21 cellular contexts compared by ENCODE assay signal in genomic region chr1:99327357-99327756, GRCh38.
DNase-seq lines count a peak whose midpoint lies in the region; FAIRE-seq and TF ChIP-seq lines count a peak whose summit lies in the region.
"Had no signal": no experiment of that assay in that cellular context is flagged by ENCODE, and none has a peak within 500 bp of the region (broad histone marks: within the 10 kb centered on the region; RNA-seq: fewer than 3 reads in every experiment).

No MANE protein-coding gene starts in this region.

- H4K91ac ChIP-seq in H1 (replicated peaks; ENCODE audit: insufficient read length, low read length): no peak overlapping the region

- TF ChIP-seq EP300 in H1 (IDR thresholded peaks at IDR 0.05; ENCODE audit: borderline replicate concordance in 1 of 2, low read depth in 2 of 2, low read length in 2 of 2) (peak in 1 of 2 experiments; percentile 71; a peak in 1 of 3 replicates), neural cell (conservative IDR thresholded peaks at IDR 0.05; ENCODE audit: poor library complexity, severe bottlenecking) (peak; percentile 38)

- H4K20me1 ChIP-seq in H1 (replicated peaks in 1 of 2; ENCODE audit: control insufficient read depth in 1 of 2, insufficient read depth in 2 of 2, low read length in 2 of 2): no peaks in the 10 kb centered on the region
- no peaks in the 10 kb centered on the region for H4K20me1 ChIP-seq in neural cell (ENCODE audit: insufficient read depth)

- no peak overlapping the region for H2BK20ac ChIP-seq in H1 (ENCODE audit: low read length)

- H3F3A ChIP-seq in neural cell (ENCODE audit: insufficient read depth, low read length, poor library complexity, severe bottlenecking): no peaks in the 10 kb centered on the region

- H3K36me3 ChIP-seq in H1 (ENCODE audit: control insufficient read depth in 2 of 4, insufficient read depth in 4 of 4, low read length in 3 of 4): no peaks in the 10 kb centered on the region; a peak in 1 of 8 replicates
- H3K36me3 ChIP-seq in neural cell (ENCODE audit: insufficient read depth, low read length): no peaks in the 10 kb centered on the region
- H3K36me3 ChIP-seq: tibial artery had no signal

- no peak overlapping the region for H3K18ac ChIP-seq in H1 (ENCODE audit: extremely low read depth, low read length)

- no peak overlapping the region for H2AK5ac ChIP-seq in H1 (ENCODE audit: low read depth, low read length)

- H3K9me2 ChIP-seq in neural cell (ENCODE audit: insufficient read depth, low read length): no peaks in the 10 kb centered on the region

- CTCF ChIA-PET in H1 (lab: Charles Lee; ENCODE audit: partially characterized antibody): interaction anchor here (0.6 to 3.4 kb wide), 20 partner anchors 9 to 1483 kb away, joined by 3 to 18 read pairs (median 4); no protein-coding TSS in a partner anchor

- no peaks in the 10 kb centered on the region for H3K79me2 ChIP-seq in H1 (ENCODE audit: control insufficient read depth in 1 of 2, insufficient read depth in 2 of 2, low read length in 2 of 2)
- no peaks in the 10 kb centered on the region for H3K79me2 ChIP-seq in neural cell (replicated peaks; ENCODE audit: insufficient read depth, low read length)

- no peak for TF ChIP-seq CTCF in H1 (IDR thresholded peaks at IDR 0.05; ENCODE audit: control extremely low read depth in 1 of 3, insufficient read depth in 1 of 3, low read depth in 1 of 3, low read length in 3 of 3)
- TF ChIP-seq CTCF in neural cell (IDR thresholded peaks at IDR 0.05; ENCODE audit: poor library complexity, severe bottlenecking): no peak

- H2AFZ ChIP-seq in H1 (ENCODE audit: low read length) (no peak overlapping the region), neural cell (ENCODE audit: low read depth, low read length) (no peak overlapping the region)

- H4K5ac ChIP-seq in H1 (ENCODE audit: insufficient read length, low read depth, low read length): no peak overlapping the region

- no peaks in the 10 kb centered on the region for H3K9me3 ChIP-seq in H1 (ENCODE audit: insufficient read depth in 2 of 2, low read depth in 1 of 2, low read length in 1 of 2)
- H3K9me3 ChIP-seq in neural cell (ENCODE audit: low read length): no peaks in the 10 kb centered on the region
- H3K9me3 ChIP-seq: body of pancreas, Caco-2, tibial artery had no signal

- 45% methylated on average over 3 of the region's 3 CpGs; no CpG with 5 or more reads in 1 of the 2 experiments for WGBS in H1 (ENCODE audit: extremely low coverage in 1 of 2, insufficient coverage in 1 of 2, insufficient read length in 1 of 2, insufficient replicate concordance in 2 of 2, low coverage in 1 of 2, low lambda C conversion rate in 2 of 2, missing lambda C conversion rate in 1 of 2), 2 experiments

- no peak overlapping the region for H3K14ac ChIP-seq in H1 (ENCODE audit: insufficient read length)

- H3K23me2 ChIP-seq in H1 (ENCODE audit: low read depth, low read length): no peaks in the 10 kb centered on the region; the same call in 1 of the 2 replicates

- H3K4me2 ChIP-seq in H1 (ENCODE audit: insufficient read depth in 1 of 2, low read depth in 2 of 2, low read length in 2 of 2) (peak overlapping the region in 1 of 2 experiments; percentile 39; a peak in 1 of 4 replicates), neural cell (ENCODE audit: low read length) (no peak overlapping the region)

- peak; percentile 26 to 48; a peak in 3 of 4 replicates for TF ChIP-seq RAD21 in H1 (IDR thresholded peaks at IDR 0.05 in 1 of 2, conservative IDR thresholded peaks at IDR 0.05 in 1 of 2; ENCODE audit: low read depth in 2 of 2, low read length in 2 of 2)
- peak; percentile 40 for TF ChIP-seq RAD21 in neural cell (conservative IDR thresholded peaks at IDR 0.05)

- no peak overlapping the region for H2BK12ac ChIP-seq in H1 (ENCODE audit: low read depth, low read length)

- H3K23ac ChIP-seq in H1 (ENCODE audit: insufficient read length): no peak overlapping the region

- peaks cover 0 to 12% (median 5%) of the 10 kb centered on the region in 4 experiments; a peak in 3 of 7 replicates for H3K4me1 ChIP-seq in H1 (replicated peaks in 1 of 4; ENCODE audit: control insufficient read depth in 3 of 4, insufficient read depth in 4 of 4, low read length in 3 of 4)
- H3K4me1 ChIP-seq: body of pancreas, Caco-2, tibial artery had no signal

- TF ChIP-seq POLR2A in H1 (IDR thresholded peaks at IDR 0.05; ENCODE audit: control extremely low read depth in 1 of 2, low read depth in 2 of 2, low read length in 2 of 2): no peak

- no peak overlapping the region for H2BK120ac ChIP-seq in H1 (replicated peaks; ENCODE audit: low read depth, low read length)

- no peak overlapping the region for H3K4ac ChIP-seq in H1 (replicated peaks; ENCODE audit: insufficient read length, low read depth, low read length)

- H3K27me3 ChIP-seq in H1 (replicated peaks in 1 of 4; ENCODE audit: control insufficient read depth in 3 of 4, extremely low read depth in 1 of 4, insufficient read depth in 3 of 4, low read length in 3 of 4) (no peaks in the 10 kb centered on the region), neural cell (ENCODE audit: insufficient read depth, low read depth, low read length) (no peaks in the 10 kb centered on the region)
- H3K27me3 ChIP-seq: body of pancreas, tibial artery had no signal

- H3K27ac ChIP-seq in H1 (ENCODE audit: low read depth, low read length): peak overlapping the region; percentile 29; the same call in 1 of the 2 replicates
- peak overlapping the region; percentile 33 for H3K27ac ChIP-seq in neural cell (ENCODE audit: low read length)
- H3K27ac ChIP-seq: body of pancreas, RWPE1, tibial artery had no signal

- H3K4me3 ChIP-seq in H1 (ENCODE audit: extremely low read depth in 1 of 4, insufficient read depth in 2 of 4, low read depth in 3 of 4, low read length in 4 of 4) (no peak overlapping the region; a peak in 1 of 8 replicates), neural cell (ENCODE audit: low read length) (no peak overlapping the region)
- H3K4me3 ChIP-seq: body of pancreas, tibial artery had no signal

- POLR2A ChIA-PET in H1 (lab: Charles Lee; ENCODE audit: partially characterized antibody): no interaction called here

- FAIRE-seq in H1 (lab: Jason Lieb, UNC): peak; percentile 62
- FAIRE-seq: colon, GM12891, kidney had no signal

- no peak overlapping the region for H4K8ac ChIP-seq in H1 (ENCODE audit: extremely low read depth, insufficient read depth, low read length)

- H3K79me1 ChIP-seq in H1 (ENCODE audit: low read depth, low read length): no peaks in the 10 kb centered on the region

- no peak overlapping the region for H3K9ac ChIP-seq in H1 (replicated peaks in 1 of 4; ENCODE audit: extremely low read depth in 1 of 4, low read depth in 3 of 4, low read length in 3 of 4)
- H3K9ac ChIP-seq in neural cell (ENCODE audit: low read length): no peak overlapping the region

- no peak overlapping the region for H2BK5ac ChIP-seq in H1 (ENCODE audit: low read depth, low read length)

- H2BK15ac ChIP-seq in H1 (ENCODE audit: low read length): no peak overlapping the region

- DNase-seq in ELF-1 (ENCODE audit: low read depth, low spot score) (peak; percentile 10), NCI-H1105 (lab: John Stamatoyannopoulos, UW) (peak; percentile 17), H1 (ENCODE audit: low read depth in 1 of 2, low spot score in 2 of 2) (no peak), DMS114 treated with DMSO at 0.1 percent for 48 hours (lab: John Stamatoyannopoulos, UW; ENCODE audit: unreplicated experiment) (no peak)
- DNase-seq in stimulated activated CD4-positive, alpha-beta T cell treated with anti-CD3 and anti-CD28 coated beads, Interleukin-15, amount 100 ng/mL, for 24 hours: no peak
- DNase-seq in stimulated activated CD4-positive, alpha-beta T cell treated with anti-CD3 and anti-CD28 coated beads, Interleukin-4, amount 100 ng/mL, for 24 hours: no peak
- DNase-seq: activated naive CD8-positive, alpha-beta T cell treated with anti-CD3 and anti-CD28 coated beads, Interleukin-2, amount 10 ng/mL, durations not matched to agents 7 days and 5 days; body of pancreas; kidney; natural killer cell; NCI-H2107; posterior cingulate gyrus; stimulated activated CD4-positive, alpha-beta T cell treated with anti-CD3 and anti-CD28 coated beads, Interleukin-1b, Interleukin-23, amount 100 ng/mL, for 48 hours; stimulated activated naive CD8-positive, alpha-beta T cell treated with anti-CD3 and anti-CD28 coated beads, Interleukin-15, Interleukin-2, amounts not matched to agents 100 U/mL and 50 U/mL, for 24 hours; T1000; tibial artery had no signal

- H3K56ac ChIP-seq in H1 (replicated peaks; ENCODE audit: insufficient read length, low read depth, low read length): no peak overlapping the region

TF ChIP-seq in H1, 55 proteins besides CTCF, POLR2A, EP300 and RAD21 (continues in another document):
- TF ChIP-seq POLR2AphosphoS5 (IDR thresholded peaks at IDR 0.05; ENCODE audit: low read depth, low read length): no peak
- TF ChIP-seq TBP (IDR thresholded peaks at IDR 0.05; ENCODE audit: low read depth, low read length): no peak
- TF ChIP-seq KDM5A (IDR thresholded peaks at IDR 0.05; ENCODE audit: low read length): no peak
- TF ChIP-seq ZNF274 (IDR thresholded peaks at IDR 0.05; ENCODE audit: borderline replicate concordance, extremely low read depth, low read length): no peak
- no peak for TF ChIP-seq SIX5 (IDR thresholded peaks at IDR 0.05; ENCODE audit: low read depth, low read length)
- TF ChIP-seq RBBP5 (IDR thresholded peaks at IDR 0.05; ENCODE audit: borderline replicate concordance, low read depth, low read length): no peak
- TF ChIP-seq, protein P1, sequence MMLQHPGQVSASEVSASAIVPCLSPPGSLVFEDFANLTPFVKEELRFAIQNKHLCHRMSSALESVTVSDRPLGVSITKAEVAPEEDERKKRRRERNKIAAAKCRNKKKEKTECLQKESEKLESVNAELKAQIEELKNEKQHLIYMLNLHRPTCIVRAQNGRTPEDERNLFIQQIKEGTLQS (IDR thresholded peaks at IDR 0.05; ENCODE audit: insufficient read depth, low read depth, low read length): no peak

TF ChIP-seq in neural cell, 6 proteins besides CTCF, POLR2A, EP300 and RAD21 (continues in another document):
- TF ChIP-seq MXI1 (conservative IDR thresholded peaks at IDR 0.05; ENCODE audit: poor library complexity, severe bottlenecking) (no peak), SMC3 (conservative IDR thresholded peaks at IDR 0.05; ENCODE audit: poor library complexity) (no peak)

Comparison
In these comparisons a context has a peak if more than half of its experiments do, and no peak if none do; other contexts are left out.
1. DNase-seq: peak in ELF-1 (single experiment) and NCI-H1105 (single experiment); none in H1 (0 of 2), stimulated activated CD4-positive, alpha-beta T cell treated with anti-CD3 and anti-CD28 coated beads, Interleukin-15, amount 100 ng/mL, for 24 hours (single experiment), stimulated activated CD4-positive, alpha-beta T cell treated with anti-CD3 and anti-CD28 coated beads, Interleukin-4, amount 100 ng/mL, for 24 hours (single experiment) and DMS114 treated with DMSO at 0.1 percent for 48 hours (single experiment).